In the genomic region with DNA sequence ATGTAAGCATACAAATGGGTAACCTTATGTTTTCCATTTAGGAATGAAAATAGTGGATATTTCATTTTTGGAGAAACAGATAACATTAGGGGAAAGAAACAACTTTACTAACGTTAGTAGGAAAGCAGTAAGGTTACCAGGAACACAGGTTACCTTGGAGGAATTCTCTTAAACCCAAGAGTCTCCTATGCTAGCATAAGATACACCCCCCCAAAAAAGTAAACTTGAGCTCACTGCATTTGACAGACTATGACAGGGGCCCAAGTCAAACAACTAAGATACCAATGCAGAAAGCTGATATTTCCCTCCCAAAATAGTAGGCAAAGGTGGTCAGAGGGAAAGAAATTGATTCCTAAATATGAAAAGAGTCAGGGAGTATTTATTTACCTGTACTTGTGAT, we compare ENCODE assay signal across 1 cellular context.
A peak's percentile ranks its signal among the peaks of the same experiment; 100 is the strongest.
TF ChIP-seq lines count a peak whose summit lies in the region.

No MANE protein-coding gene starts in this region.

TF ChIP-seq in K562, 482 proteins besides CTCF, POLR2A, EP300 and RAD21 (continued from another document):
- TF ChIP-seq, protein P1, sequence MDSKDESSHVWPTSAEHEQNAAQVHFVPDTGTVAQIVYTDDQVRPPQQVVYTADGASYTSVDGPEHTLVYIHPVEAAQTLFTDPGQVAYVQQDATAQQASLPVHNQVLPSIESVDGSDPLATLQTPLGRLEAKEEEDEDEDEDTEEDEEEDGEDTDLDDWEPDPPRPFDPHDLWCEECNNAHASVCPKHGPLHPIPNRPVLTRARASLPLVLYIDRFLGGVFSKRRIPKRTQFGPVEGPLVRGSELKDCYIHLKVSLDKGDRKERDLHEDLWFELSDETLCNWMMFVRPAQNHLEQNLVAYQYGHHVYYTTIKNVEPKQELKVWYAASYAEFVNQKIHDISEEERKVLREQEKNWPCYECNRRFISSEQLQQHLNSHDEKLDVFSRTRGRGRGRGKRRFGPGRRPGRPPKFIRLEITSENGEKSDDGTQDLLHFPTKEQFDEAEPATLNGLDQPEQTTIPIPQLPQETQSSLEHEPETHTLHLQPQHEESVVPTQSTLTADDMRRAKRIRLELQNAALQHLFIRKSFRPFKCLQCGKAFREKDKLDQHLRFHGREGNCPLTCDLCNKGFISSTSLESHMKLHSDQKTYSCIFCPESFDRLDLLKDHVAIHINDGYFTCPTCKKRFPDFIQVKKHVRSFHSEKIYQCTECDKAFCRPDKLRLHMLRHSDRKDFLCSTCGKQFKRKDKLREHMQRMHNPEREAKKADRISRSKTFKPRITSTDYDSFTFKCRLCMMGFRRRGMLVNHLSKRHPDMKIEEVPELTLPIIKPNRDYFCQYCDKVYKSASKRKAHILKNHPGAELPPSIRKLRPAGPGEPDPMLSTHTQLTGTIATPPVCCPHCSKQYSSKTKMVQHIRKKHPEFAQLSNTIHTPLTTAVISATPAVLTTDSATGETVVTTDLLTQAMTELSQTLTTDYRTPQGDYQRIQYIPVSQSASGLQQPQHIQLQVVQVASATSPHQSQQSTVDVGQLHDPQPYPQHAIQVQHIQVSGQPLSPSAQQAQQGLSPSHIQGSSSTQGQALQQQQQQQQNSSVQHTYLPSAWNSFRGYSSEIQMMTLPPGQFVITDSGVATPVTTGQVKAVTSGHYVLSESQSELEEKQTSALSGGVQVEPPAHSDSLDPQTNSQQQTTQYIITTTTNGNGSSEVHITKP (IDR thresholded peaks at IDR 0.05; ENCODE audit: partially characterized antibody): peak; percentile 72
- TF ChIP-seq, protein P2, sequence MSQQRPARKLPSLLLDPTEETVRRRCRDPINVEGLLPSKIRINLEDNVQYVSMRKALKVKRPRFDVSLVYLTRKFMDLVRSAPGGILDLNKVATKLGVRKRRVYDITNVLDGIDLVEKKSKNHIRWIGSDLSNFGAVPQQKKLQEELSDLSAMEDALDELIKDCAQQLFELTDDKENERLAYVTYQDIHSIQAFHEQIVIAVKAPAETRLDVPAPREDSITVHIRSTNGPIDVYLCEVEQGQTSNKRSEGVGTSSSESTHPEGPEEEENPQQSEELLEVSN (IDR thresholded peaks at IDR 0.05; ENCODE audit: borderline replicate concordance in 1 of 2, extremely low read depth in 1 of 2, insufficient read depth in 1 of 2, insufficient read length in 1 of 2, low read depth in 1 of 2, low read length in 1 of 2, poor library complexity in 1 of 2, severe bottlenecking in 1 of 2): no peak
